In the genomic region with DNA sequence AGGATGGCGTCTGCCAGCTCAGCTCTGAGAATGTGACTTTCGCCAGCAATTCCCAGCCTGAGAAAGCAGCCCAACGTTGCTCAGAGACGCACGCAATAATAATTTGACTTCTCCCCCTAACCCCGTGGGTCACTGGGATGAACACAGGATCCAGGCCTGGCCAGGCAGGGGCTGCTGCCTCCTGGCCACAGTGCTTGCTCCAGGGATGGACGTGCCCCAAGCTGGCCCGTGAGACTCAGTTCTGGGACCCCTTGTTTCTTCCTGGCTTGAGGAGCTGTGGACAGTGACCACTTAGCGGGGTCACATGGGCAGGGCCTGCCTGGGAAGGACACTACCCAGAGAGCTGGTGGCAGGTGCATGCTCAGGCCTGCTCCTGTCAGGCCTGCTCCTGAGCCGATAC, we compare ENCODE assay signal across 20 cellular contexts. TPM values are rescaled to one million over a fixed set of nuclear protein-coding genes. Genes with fewer than 3 reads are reported as not detected.
"Had no signal": no experiment of that assay in that cellular context is flagged by ENCODE, and none has a peak within 500 bp of the region (broad histone marks: within the 10 kb centered on the region; RNA-seq: fewer than 3 reads in every experiment).

No MANE protein-coding gene starts in this region.

- H3K36me3 Mint-ChIP-seq: activated naive CD8-positive, alpha-beta T cell; mesothelial cell of epicardium; naive B cell had no signal

- DNase-seq: activated CD8-positive, alpha-beta memory T cell treated with anti-CD3 and anti-CD28 coated beads for 24 hours; anterior cingulate cortex; effector CD4-positive, alpha-beta T cell; naive B cell; retina; stimulated activated naive CD4-positive, alpha-beta T cell; tibial artery; upper lobe of right lung had no signal

- H3K4me3 ChIP-seq: hepatocyte, pancreas, prostate gland, smooth muscle cell, suprapubic skin, tibial artery, upper lobe of right lung had no signal

- H3K27me3 ChIP-seq: hepatocyte, pancreas, upper lobe of right lung had no signal

- H3K9me3 ChIP-seq: pancreas, prostate gland, suprapubic skin, tibial artery, upper lobe of right lung had no signal

- H3K36me3 ChIP-seq: pancreas, prostate gland, suprapubic skin, tibial artery, upper lobe of right lung had no signal

- H3K27ac ChIP-seq: hepatocyte, pancreas, prostate gland, suprapubic skin, tibial artery, upper lobe of right lung, VCaP had no signal

- H3K27ac Mint-ChIP-seq: activated naive CD8-positive, alpha-beta T cell; mesothelial cell of epicardium; nephron progenitor cell had no signal

- FAIRE-seq: colon, frontal cortex, pancreas had no signal

- H3K4me2 ChIP-seq: hepatocyte, smooth muscle cell had no signal

- H3K4me3 Mint-ChIP-seq: activated naive CD8-positive, alpha-beta T cell; mesothelial cell of epicardium; naive B cell; nephron progenitor cell had no signal

- H2AFZ ChIP-seq: hepatocyte had no signal

- H3K4me1 ChIP-seq: pancreas, prostate gland had no signal

- H3K9me3 Mint-ChIP-seq: mesothelial cell of epicardium, naive B cell, nephron progenitor cell had no signal

RNA-seq across cellular contexts. Expression of a gene that starts 13.5 kb away (rescaled TPM):
- total RNA-seq: smooth muscle cell; T-helper 2 cell treated with Interferon-gamma antibody and Interleukin-4, amounts not matched to agents 100 ng/mL and 5 ng/mL, for 36 hours had no signal
- polyA plus RNA-seq: smooth muscle cell had no signal
